In genomic region chr2:25309402-25309801, GRCh38 we compare ENCODE assay signal across 8 cellular contexts. TPM values are rescaled to one million over a fixed set of nuclear protein-coding genes. Genes with fewer than 3 reads are reported as not detected.
DNase-seq lines count a peak whose midpoint lies in the region; ATAC-seq and TF ChIP-seq lines count a peak whose summit lies in the region.

No MANE protein-coding gene starts in this region.

- H3K27ac ChIP-seq in mesenchymal stem cell (ENCODE audit: low read length, poor library complexity, severe bottlenecking) (no peak overlapping the region), tibial nerve (no peak overlapping the region)

- no peak overlapping the region for H3K18ac ChIP-seq in mesenchymal stem cell (ENCODE audit: low read depth in 1 of 2, low read length in 2 of 2)

- peaks cover 28 to 75% of the 10 kb centered on the region in 2 experiments for H3K36me3 ChIP-seq in mesenchymal stem cell (ENCODE audit: control insufficient read depth in 1 of 2, insufficient read depth in 2 of 2, low read depth in 1 of 2, low read length in 2 of 2)
- peaks cover 0 to 54% (median 0%) of the 10 kb centered on the region in 3 donors for H3K36me3 ChIP-seq in tibial nerve

- TF ChIP-seq POLR2A in tibial nerve (IDR thresholded peaks at IDR 0.05), result no peak

- ATAC-seq in activated B cell treated with CpG ODN at 0.5 μM for 24 hours (ENCODE audit: low read depth) (peak; percentile 71), HG03196 (IDR thresholded peaks at IDR 0.05; ENCODE audit: unreplicated experiment) (no peak)
- ATAC-seq in central memory CD8-positive, alpha-beta T cell (replicated peaks; ENCODE audit: extremely low read depth, poor library complexity, severe bottlenecking), result no peak

- no peak overlapping the region for H4K8ac ChIP-seq in mesenchymal stem cell (ENCODE audit: low read length)

- no peak overlapping the region for H3K4ac ChIP-seq in mesenchymal stem cell (ENCODE audit: low read depth in 1 of 2, low read length in 2 of 2)

- H3K9ac ChIP-seq in mesenchymal stem cell (ENCODE audit: low read length), result no peak overlapping the region

- H2BK12ac ChIP-seq in mesenchymal stem cell (ENCODE audit: low read length in 2 of 2), result no peak overlapping the region

- TF ChIP-seq EP300 in tibial nerve (IDR thresholded peaks at IDR 0.05), result no peak

- no peak overlapping the region for H2AFZ ChIP-seq in mesenchymal stem cell (ENCODE audit: low read depth, low read length)

- no peak overlapping the region for H4K91ac ChIP-seq in mesenchymal stem cell (ENCODE audit: low read length)

- no peak overlapping the region for H3K4me3 Mint-ChIP-seq in activated B cell treated with CpG ODN at 0.5 μM for 24 hours
- H3K4me3 Mint-ChIP-seq in central memory CD8-positive, alpha-beta T cell, result no peak overlapping the region

- H3K4me1 ChIP-seq in mesenchymal stem cell (ENCODE audit: control insufficient read depth, insufficient read depth, low read depth, low read length) (peaks cover 13% of the 10 kb centered on the region), tibial nerve (peaks cover 0 to 86% (median 16%) of the 10 kb centered on the region in 4 donors)

- H3K4me2 ChIP-seq in mesenchymal stem cell (ENCODE audit: low read length, poor library complexity, severe bottlenecking), result no peak overlapping the region

- H3K9me3 ChIP-seq in mesenchymal stem cell (ENCODE audit: control insufficient read depth, low read length) (no peaks in the 10 kb centered on the region), tibial nerve (no peaks in the 10 kb centered on the region)

- no peak overlapping the region for H2BK120ac ChIP-seq in mesenchymal stem cell (ENCODE audit: low read depth, low read length)

- H3K23ac ChIP-seq in mesenchymal stem cell (ENCODE audit: low read length in 2 of 2), result no peak overlapping the region

- 75% methylated on average over 10 of the region's 10 CpGs for WGBS in mesenchymal stem cell
- WGBS in tibial nerve, 2 donors, result 76 to 77% methylated on average over 10 of the region's 10 CpGs

- intact Hi-C loops in activated B cell treated with CpG ODN at 0.5 μM for 24 hours (cut with micrococcal nuclease), result loop anchor here (1.0 to 2.0 kb wide), 4 partner anchors 67 to 355 kb away; no protein-coding TSS in a partner anchor

- DNase-seq in NCI-H2171 treated with DMSO at 0.1 percent for 48 hours (lab: John Stamatoyannopoulos, UW), result peak; percentile 35
- no peak for DNase-seq in NCI-H2171 (lab: John Stamatoyannopoulos, UW)
- peak; percentile 18 for DNase-seq in NCI-H128 (lab: John Stamatoyannopoulos, UW; ENCODE audit: unreplicated experiment)
- peak; percentile 46 for DNase-seq in activated B cell treated with CpG ODN at 0.5 μM for 24 hours
- DNase-seq in central memory CD8-positive, alpha-beta T cell (ENCODE audit: low spot score in 2 of 2), result peak; percentile 32 to 35
- peak; percentile 59 for DNase-seq in mesenchymal stem cell
- DNase-seq in tibial nerve (ENCODE audit: low spot score in 2 of 2), result peak in 1 of 2 donors; percentile 43

- TF ChIP-seq CTCF in activated B cell treated with CpG ODN at 0.5 μM for 24 hours (IDR thresholded peaks at IDR 0.05) (no peak), tibial nerve (IDR thresholded peaks at IDR 0.05) (peak in 3 of 5 experiments; percentile 24 to 35 (median 34))

- peaks cover 16% of the 10 kb centered on the region for H3K4me1 Mint-ChIP-seq in activated B cell treated with CpG ODN at 0.5 μM for 24 hours
- H3K4me1 Mint-ChIP-seq in central memory CD8-positive, alpha-beta T cell, result peaks cover 43% of the 10 kb centered on the region

- no peak overlapping the region for H2BK5ac ChIP-seq in mesenchymal stem cell (ENCODE audit: low read depth, low read length, poor library complexity, severe bottlenecking)

- no peak overlapping the region for H3K27ac Mint-ChIP-seq in activated B cell treated with CpG ODN at 0.5 μM for 24 hours
- no peak overlapping the region for H3K27ac Mint-ChIP-seq in central memory CD8-positive, alpha-beta T cell (ENCODE audit: low read depth)

- H3K79me1 ChIP-seq in mesenchymal stem cell (replicated peaks; ENCODE audit: low read length, poor library complexity, severe bottlenecking), result peaks cover 21% of the 10 kb centered on the region

- H3K27me3 ChIP-seq in mesenchymal stem cell (ENCODE audit: control insufficient read depth in 1 of 2, insufficient read depth in 1 of 2, low read length in 2 of 2) (peaks cover 0 to 4% of the 10 kb centered on the region in 2 experiments), tibial nerve (no peaks in the 10 kb centered on the region)

- H3K4me3 ChIP-seq in mesenchymal stem cell (ENCODE audit: insufficient read depth in 1 of 2, low read depth in 1 of 2, low read length in 2 of 2), result no peak overlapping the region
- H3K4me3 ChIP-seq in tibial nerve, result no peak overlapping the region

- POLR2A ChIA-PET in activated B cell treated with CpG ODN at 0.5 μM for 24 hours (lab: Charles Lee), result interaction anchor here (0.9 to 1.2 kb wide), 2 partner anchors 9 to 110 kb away, joined by 3 to 4 read pairs; no protein-coding TSS in a partner anchor

- no peak overlapping the region for H3K14ac ChIP-seq in mesenchymal stem cell (ENCODE audit: low read length in 2 of 2)

- H3K27me3 Mint-ChIP-seq in activated B cell treated with CpG ODN at 0.5 μM for 24 hours, result no peaks in the 10 kb centered on the region
- H3K27me3 Mint-ChIP-seq in central memory CD8-positive, alpha-beta T cell, result no peaks in the 10 kb centered on the region

- H3K36me3 Mint-ChIP-seq in activated B cell treated with CpG ODN at 0.5 μM for 24 hours (ENCODE audit: low read depth), result peaks cover 52% of the 10 kb centered on the region
- H3K36me3 Mint-ChIP-seq in central memory CD8-positive, alpha-beta T cell (ENCODE audit: insufficient read depth), result peaks cover 1% of the 10 kb centered on the region

- no peak overlapping the region for H2AK5ac ChIP-seq in mesenchymal stem cell (ENCODE audit: low read length, severe bottlenecking)

- H3K9me3 Mint-ChIP-seq in activated B cell treated with CpG ODN at 0.5 μM for 24 hours, result no peaks in the 10 kb centered on the region
- H3K9me3 Mint-ChIP-seq in central memory CD8-positive, alpha-beta T cell, result no peaks in the 10 kb centered on the region

- no peak overlapping the region for H2BK15ac ChIP-seq in mesenchymal stem cell (ENCODE audit: low read depth, poor library complexity, severe bottlenecking)

- CTCF ChIA-PET in activated B cell treated with CpG ODN at 0.5 μM for 24 hours (lab: Charles Lee), result interaction anchor here (0.7 to 2.8 kb wide), 13 partner anchors 9 to 355 kb away, joined by 3 to 13 read pairs (median 5); no protein-coding TSS in a partner anchor

RNA-seq across cellular contexts. Expression of gene DNMT3A, which starts 32.3 kb away (rescaled TPM):
- total RNA-seq in activated B cell treated with CpG ODN at 0.5 μM for 24 hours, result 45.0 and 49.9 TPM in 2 replicates
- polyA plus RNA-seq in mesenchymal stem cell (2013, experiment 1 of 2), result 10.8 TPM
- 10.1 TPM for polyA plus RNA-seq in mesenchymal stem cell (2013, experiment 2 of 2)
- total RNA-seq in tibial nerve, result 10 to 100 TPM; 17.4 to 28.4 (median 25.0) TPM
